19 cellular contexts compared by ENCODE assay signal in the genomic region with DNA sequence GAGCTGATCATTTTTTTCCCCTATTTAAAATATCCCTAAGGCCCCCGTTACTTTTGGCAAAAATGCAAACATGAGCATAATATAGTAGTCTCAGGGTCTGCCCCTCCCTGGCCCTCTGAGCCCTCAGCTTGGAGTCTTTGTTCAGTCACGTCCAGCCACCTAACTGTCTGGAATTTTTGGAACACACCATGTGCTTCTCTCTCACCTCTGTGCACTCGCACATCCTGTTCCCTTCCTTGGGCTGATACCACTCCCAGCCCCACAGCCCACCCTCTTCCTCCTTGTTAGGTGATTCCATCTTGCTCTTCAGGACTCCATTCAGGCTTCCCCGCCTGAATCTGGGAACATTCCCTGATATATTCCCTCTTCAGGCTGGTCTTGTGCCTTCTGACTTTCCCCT.
"Had no signal": no experiment of that assay in that cellular context is flagged by ENCODE, and none has a peak within 500 bp of the region (broad histone marks: within the 10 kb centered on the region; RNA-seq: fewer than 3 reads in every experiment).

No MANE protein-coding gene starts in this region.

- H3K27me3 ChIP-seq: dorsolateral prefrontal cortex, esophagus squamous epithelium, gastrocnemius medialis, heart right ventricle, left lung had no signal

- H3K27ac ChIP-seq: coronary artery, dorsolateral prefrontal cortex, esophagus squamous epithelium, gastrocnemius medialis, heart right ventricle, left lung, lower lobe of right lung had no signal

- DNase-seq: dermis blood vessel endothelial cell; dorsolateral prefrontal cortex; effector CD4-positive, alpha-beta T cell; effector memory CD4-positive, alpha-beta T cell; esophagus squamous epithelium; foreskin fibroblast; foreskin melanocyte; gastrocnemius medialis; glutamatergic neuron; head of caudate nucleus; heart right ventricle; hippocampal formation; left cardiac atrium; left lung; left ventricle myocardium superior; lower lobe of right lung; mesendoderm; midbrain had no signal

- H3K9me3 ChIP-seq: esophagus squamous epithelium, gastrocnemius medialis, left lung, lower lobe of right lung had no signal

- H3K4me1 ChIP-seq: gastrocnemius medialis, heart right ventricle, left lung, lower lobe of right lung had no signal

- H3K4me3 ChIP-seq: coronary artery, dorsolateral prefrontal cortex, esophagus squamous epithelium, gastrocnemius medialis, heart right ventricle, left lung, lower lobe of right lung had no signal

- ATAC-seq: gastrocnemius medialis, heart right ventricle, left cardiac atrium, left lung, left ventricle myocardium superior, lower lobe of right lung had no signal
